Comparison of ENCODE assay signal across 9 cellular contexts in the genomic region with DNA sequence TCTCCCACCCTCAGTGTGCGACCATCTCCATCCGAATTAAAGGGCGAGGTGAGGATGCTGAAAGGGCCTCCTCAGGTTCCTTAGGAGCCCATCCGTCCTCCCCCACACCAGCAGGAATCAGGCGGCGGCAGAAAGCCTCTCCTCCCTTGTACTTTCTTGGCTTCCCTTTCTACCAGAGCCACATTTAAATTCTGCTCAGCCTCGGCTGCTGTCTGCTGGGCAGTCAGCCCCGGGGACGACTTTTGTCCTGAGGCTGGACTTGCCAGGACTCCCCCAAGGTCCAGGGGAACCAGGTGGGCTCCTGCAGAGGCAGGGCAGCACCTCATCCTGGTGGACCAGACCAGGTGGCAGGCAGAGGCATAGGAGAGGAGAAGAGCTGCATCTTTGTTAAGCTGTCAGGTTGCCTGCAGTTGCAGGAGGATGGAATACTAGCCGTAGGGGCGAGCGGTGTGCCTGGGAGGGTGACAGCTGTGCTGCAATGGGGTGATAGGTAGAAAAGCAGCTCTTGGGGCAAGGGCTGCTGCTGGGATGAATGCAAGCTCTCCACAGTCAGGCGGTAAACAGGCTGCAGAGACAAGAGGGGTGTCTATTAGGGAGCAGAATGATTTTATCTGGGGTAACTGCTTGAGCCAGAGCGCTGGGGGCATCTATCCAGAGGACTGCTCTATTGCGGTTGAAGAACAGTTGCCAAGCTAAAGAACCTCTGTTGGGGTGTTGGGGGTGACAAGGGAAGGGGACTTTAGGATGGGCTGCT. TPM values are rescaled to one million over a fixed set of nuclear protein-coding genes. Genes with fewer than 3 reads are reported as not detected.
DNase-seq lines count a peak whose midpoint lies in the region; ATAC-seq and TF ChIP-seq lines count a peak whose summit lies in the region.
"Had no signal": no experiment of that assay in that cellular context is flagged by ENCODE, and none has a peak within 500 bp of the region (broad histone marks: within the 10 kb centered on the region; RNA-seq: fewer than 3 reads in every experiment).

No MANE protein-coding gene starts in this region.

- peaks cover 33% of the 10 kb centered on the region for H3K36me3 ChIP-seq in RWPE2 (ENCODE audit: low read depth)
- peaks cover 36% of the 10 kb centered on the region for H3K36me3 ChIP-seq in ectodermal cell (ENCODE audit: control insufficient read depth, insufficient read depth, low read length)
- H3K36me3 ChIP-seq in mesendoderm (ENCODE audit: control insufficient read depth, insufficient read depth, low read length): no peaks in the 10 kb centered on the region
- H3K36me3 ChIP-seq in stomach smooth muscle (ENCODE audit: control insufficient read depth in 2 of 2, insufficient read depth in 2 of 2, low read length in 2 of 2): peaks cover 12 to 18% of the 10 kb centered on the region in 2 donors
- H3K36me3 ChIP-seq in Karpas-422 (ENCODE audit: insufficient read depth, low read length): no peaks in the 10 kb centered on the region

- no peaks in the 10 kb centered on the region for H3K9me3 Mint-ChIP-seq in activated CD4-positive, alpha-beta memory T cell treated with anti-CD3 and anti-CD28 coated beads for 36 hours
- H3K9me3 Mint-ChIP-seq in activated CD8-positive, alpha-beta memory T cell treated with anti-CD3 and anti-CD28 coated beads, Interleukin-2, amount 10 ng/mL, durations not matched to agents 7 days and 5 days (ENCODE audit: low read depth): no peaks in the 10 kb centered on the region

- H3K4me2 ChIP-seq in mesendoderm (ENCODE audit: low read length) (no peak overlapping the region), Karpas-422 (ENCODE audit: low read depth, low read length, poor library complexity, severe bottlenecking) (no peak overlapping the region)

- no peak overlapping the region for H2BK120ac ChIP-seq in mesendoderm (ENCODE audit: low read depth, low read length)

- no peaks in the 10 kb centered on the region for H3K9me3 ChIP-seq in RWPE2 (ENCODE audit: severe bottlenecking)
- H3K9me3 ChIP-seq in ectodermal cell (ENCODE audit: control insufficient read depth, low read length): no peaks in the 10 kb centered on the region
- H3K9me3 ChIP-seq in stomach smooth muscle (ENCODE audit: control insufficient read depth in 2 of 2, low read length in 2 of 2): no peaks in the 10 kb centered on the region
- H3K9me3 ChIP-seq in Karpas-422 (ENCODE audit: low read length): no peaks in the 10 kb centered on the region

- peak overlapping the region; percentile 2 for H3K18ac ChIP-seq in mesendoderm (ENCODE audit: low read length)

- no peaks in the 10 kb centered on the region for H4K20me1 ChIP-seq in Karpas-422 (ENCODE audit: insufficient read depth, low read depth, low read length)

- peak overlapping the region; percentile 54 for H3K56ac ChIP-seq in mesendoderm (ENCODE audit: low read length)

- H3K4me1 Mint-ChIP-seq in activated CD4-positive, alpha-beta memory T cell treated with anti-CD3 and anti-CD28 coated beads for 36 hours (ENCODE audit: low read depth): peaks cover 12% of the 10 kb centered on the region
- peaks cover 14% of the 10 kb centered on the region for H3K4me1 Mint-ChIP-seq in activated CD8-positive, alpha-beta memory T cell treated with anti-CD3 and anti-CD28 coated beads, Interleukin-2, amount 10 ng/mL, durations not matched to agents 7 days and 5 days

- H3K4ac ChIP-seq in mesendoderm (ENCODE audit: low read depth, low read length): no peak overlapping the region

- no peak overlapping the region for H4K8ac ChIP-seq in mesendoderm (ENCODE audit: low read depth, low read length)

- H2AFZ ChIP-seq in Karpas-422 (ENCODE audit: low read length): no peak overlapping the region

- no peak overlapping the region for H4K5ac ChIP-seq in mesendoderm (ENCODE audit: low read length)

- TF ChIP-seq CTCF in RWPE2 (IDR thresholded peaks at IDR 0.05; ENCODE audit: poor library complexity, severe bottlenecking): no peak

- intact Hi-C loops in activated CD4-positive, alpha-beta memory T cell treated with anti-CD3 and anti-CD28 coated beads for 36 hours (cut with micrococcal nuclease): no loop called here

- H3K27ac Mint-ChIP-seq in activated CD4-positive, alpha-beta memory T cell treated with anti-CD3 and anti-CD28 coated beads for 36 hours: no peak overlapping the region
- H3K27ac Mint-ChIP-seq in activated CD8-positive, alpha-beta memory T cell treated with anti-CD3 and anti-CD28 coated beads, Interleukin-2, amount 10 ng/mL, durations not matched to agents 7 days and 5 days: no peak overlapping the region

- POLR2A ChIA-PET in activated CD4-positive, alpha-beta memory T cell treated with anti-CD3 and anti-CD28 coated beads for 36 hours (lab: Charles Lee): no interaction called here

- peaks cover 7% of the 10 kb centered on the region for H3K79me1 ChIP-seq in mesendoderm (ENCODE audit: low read length)

- H3K27ac ChIP-seq in RWPE2 (ENCODE audit: poor library complexity, severe bottlenecking): peak overlapping the region; percentile 99
- H3K27ac ChIP-seq in ectodermal cell (ENCODE audit: insufficient read depth, low read depth, low read length, poor library complexity, severe bottlenecking): peak overlapping the region; percentile 65
- H3K27ac ChIP-seq in mesendoderm (ENCODE audit: low read depth, low read length): no peak overlapping the region
- H3K27ac ChIP-seq in stomach smooth muscle (ENCODE audit: low read length): peak overlapping the region; percentile 76
- H3K27ac ChIP-seq in Karpas-422 (ENCODE audit: low read length): no peak overlapping the region

- no peak for DNase-seq in RWPE2 (ENCODE audit: low spot score)
- DNase-seq in mesendoderm: no peak
- DNase-seq in NCI-H2227 (lab: John Stamatoyannopoulos, UW; ENCODE audit: unreplicated experiment): no peak
- DNase-seq in activated CD4-positive, alpha-beta memory T cell treated with anti-CD3 and anti-CD28 coated beads for 36 hours: no peak
- no peak for DNase-seq in Karpas-422
- DNase-seq in activated CD8-positive, alpha-beta memory T cell treated with anti-CD3 and anti-CD28 coated beads, Interleukin-2, amount 10 ng/mL, durations not matched to agents 7 days and 5 days: no peak
- DNase-seq: KG1 had no signal

- H3K9ac ChIP-seq in mesendoderm (ENCODE audit: low read length): peak overlapping the region; percentile 34
- H3K9ac ChIP-seq in stomach smooth muscle (ENCODE audit: low read length in 2 of 2): peak overlapping the region; percentile 4 to 55
- no peak overlapping the region for H3K9ac ChIP-seq in Karpas-422 (ENCODE audit: low read length)

- H3K4me3 ChIP-seq in RWPE2 (ENCODE audit: severe bottlenecking): no peak overlapping the region
- no peak overlapping the region for H3K4me3 ChIP-seq in ectodermal cell (ENCODE audit: insufficient read depth, low read depth, low read length)
- H3K4me3 ChIP-seq in mesendoderm (ENCODE audit: low read length): no peak overlapping the region
- H3K4me3 ChIP-seq in stomach smooth muscle (ENCODE audit: low read length in 2 of 2): peak overlapping the region; percentile 40 to 58
- H3K4me3 ChIP-seq in Karpas-422 (ENCODE audit: low read length): no peak overlapping the region

- H3K36me3 Mint-ChIP-seq in activated CD4-positive, alpha-beta memory T cell treated with anti-CD3 and anti-CD28 coated beads for 36 hours: no peaks in the 10 kb centered on the region
- no peaks in the 10 kb centered on the region for H3K36me3 Mint-ChIP-seq in activated CD8-positive, alpha-beta memory T cell treated with anti-CD3 and anti-CD28 coated beads, Interleukin-2, amount 10 ng/mL, durations not matched to agents 7 days and 5 days

- H3K4me3 Mint-ChIP-seq in activated CD4-positive, alpha-beta memory T cell treated with anti-CD3 and anti-CD28 coated beads for 36 hours: no peak overlapping the region
- H3K4me3 Mint-ChIP-seq in activated CD8-positive, alpha-beta memory T cell treated with anti-CD3 and anti-CD28 coated beads, Interleukin-2, amount 10 ng/mL, durations not matched to agents 7 days and 5 days: no peak overlapping the region

- peak overlapping the region; percentile 0 for H3K23ac ChIP-seq in mesendoderm (ENCODE audit: low read length)

- H3K4me1 ChIP-seq in RWPE2 (ENCODE audit: insufficient read depth, poor library complexity, severe bottlenecking) (peaks cover 43% of the 10 kb centered on the region), ectodermal cell (ENCODE audit: control insufficient read depth, insufficient read depth, low read length) (peaks cover 49% of the 10 kb centered on the region), mesendoderm (ENCODE audit: control insufficient read depth, low read depth, low read length) (peaks cover 21% of the 10 kb centered on the region), stomach smooth muscle (ENCODE audit: control insufficient read depth, insufficient read depth, low read length) (peaks cover 54% of the 10 kb centered on the region), Karpas-422 (ENCODE audit: low read length) (no peaks in the 10 kb centered on the region)

- peak overlapping the region; percentile 32 for H2AK5ac ChIP-seq in mesendoderm (ENCODE audit: low read length)

- no peaks in the 10 kb centered on the region for H3K27me3 Mint-ChIP-seq in activated CD4-positive, alpha-beta memory T cell treated with anti-CD3 and anti-CD28 coated beads for 36 hours
- no peaks in the 10 kb centered on the region for H3K27me3 Mint-ChIP-seq in activated CD8-positive, alpha-beta memory T cell treated with anti-CD3 and anti-CD28 coated beads, Interleukin-2, amount 10 ng/mL, durations not matched to agents 7 days and 5 days

- 71 to 73% methylated on average over 15 of the region's 15 CpGs for WGBS in ectodermal cell, 2 experiments
- no CpG with 5 or more reads among the region's 15 CpGs for WGBS in mesendoderm (ENCODE audit: extremely low coverage, insufficient coverage, low lambda C conversion rate)

- CTCF ChIA-PET in activated CD4-positive, alpha-beta memory T cell treated with anti-CD3 and anti-CD28 coated beads for 36 hours (lab: Charles Lee): interaction anchor here (2.6 to 2.8 kb wide), 2 partner anchors 13 to 21 kb away, joined by 9 to 14 read pairs; no protein-coding TSS in a partner anchor
- CTCF ChIA-PET in activated CD8-positive, alpha-beta memory T cell treated with anti-CD3 and anti-CD28 coated beads, Interleukin-2, amount 10 ng/mL, durations not matched to agents 7 days and 5 days (lab: Charles Lee): interaction anchor here (1.1 kb wide), 2 partner anchors 20 to 70 kb away, joined by 3 to 4 read pairs; no protein-coding TSS in a partner anchor

- peak overlapping the region; percentile 48 for H2BK5ac ChIP-seq in mesendoderm (ENCODE audit: low read length)

- H2BK15ac ChIP-seq in mesendoderm (replicated peaks; ENCODE audit: low read depth): no peak overlapping the region

- no peak for ATAC-seq in RWPE2 (ENCODE audit: low read depth)
- no peak for ATAC-seq in activated CD8-positive, alpha-beta memory T cell treated with anti-CD3 and anti-CD28 coated beads, Interleukin-2, amount 10 ng/mL, durations not matched to agents 7 days and 5 days

- H3K79me2 ChIP-seq in mesendoderm (ENCODE audit: control insufficient read depth, insufficient read depth, low read length) (no peaks in the 10 kb centered on the region), Karpas-422 (ENCODE audit: low read length) (no peaks in the 10 kb centered on the region)

- H3K27me3 ChIP-seq in RWPE2 (ENCODE audit: insufficient read depth, poor library complexity, severe bottlenecking) (no peaks in the 10 kb centered on the region), ectodermal cell (ENCODE audit: control insufficient read depth, insufficient read depth, low read length, poor library complexity, severe bottlenecking) (no peaks in the 10 kb centered on the region), mesendoderm (ENCODE audit: insufficient read depth, low read length, poor library complexity) (no peaks in the 10 kb centered on the region), stomach smooth muscle (ENCODE audit: control insufficient read depth in 1 of 2, insufficient read depth in 2 of 2, low read length in 2 of 2) (no peaks in the 10 kb centered on the region), Karpas-422 (ENCODE audit: low read length) (no peaks in the 10 kb centered on the region)

- H3K9me2 ChIP-seq in Karpas-422 (replicated peaks; ENCODE audit: insufficient read depth, low read length): no peaks in the 10 kb centered on the region

RNA-seq across cellular contexts. Expression of gene WASF2, which starts 46.2 kb away (rescaled TPM):
- 73.2 TPM for polyA plus RNA-seq in ectodermal cell (2013, experiment 1 of 4)
- 80.6 TPM for polyA plus RNA-seq in ectodermal cell (2013, experiment 2 of 4)
- 57.9 TPM for polyA plus RNA-seq in ectodermal cell (2013, experiment 3 of 4)
- polyA plus RNA-seq in ectodermal cell (2013, experiment 4 of 4): 63.2 TPM
- polyA plus RNA-seq in mesendoderm (2013, experiment 1 of 2): 45.4 TPM
- polyA plus RNA-seq in mesendoderm (2013, experiment 2 of 2): 46.2 TPM
- 100 to 1,000 TPM; 109 to 110 TPM for total RNA-seq in activated CD4-positive, alpha-beta memory T cell treated with anti-CD3 and anti-CD28 coated beads for 36 hours
- 20.2 and 21.7 TPM in 2 replicates for total RNA-seq in Karpas-422 (2014; rRNA removed; shearing (Covaris generic); ENCODE audit: low replicate concordance)
- 100 to 1,000 TPM; 113 to 117 TPM for total RNA-seq in activated CD8-positive, alpha-beta memory T cell treated with anti-CD3 and anti-CD28 coated beads, Interleukin-2, amount 10 ng/mL, durations not matched to agents 7 days and 5 days

Comparison
In these comparisons a context has a peak if more than half of its experiments do, and no peak if none do; other contexts are left out.
1. H3K27ac ChIP-seq: peak in RWPE2 (single experiment), ectodermal cell (single experiment) and stomach smooth muscle (single experiment); none in mesendoderm (single experiment) and Karpas-422 (single experiment).
2. H3K4me3 ChIP-seq: peak in stomach smooth muscle (2 of 2); none in RWPE2 (single experiment), ectodermal cell (single experiment), mesendoderm (single experiment) and Karpas-422 (single experiment).